Comparison of ENCODE assay signal across 8 cellular contexts in the genomic region with DNA sequence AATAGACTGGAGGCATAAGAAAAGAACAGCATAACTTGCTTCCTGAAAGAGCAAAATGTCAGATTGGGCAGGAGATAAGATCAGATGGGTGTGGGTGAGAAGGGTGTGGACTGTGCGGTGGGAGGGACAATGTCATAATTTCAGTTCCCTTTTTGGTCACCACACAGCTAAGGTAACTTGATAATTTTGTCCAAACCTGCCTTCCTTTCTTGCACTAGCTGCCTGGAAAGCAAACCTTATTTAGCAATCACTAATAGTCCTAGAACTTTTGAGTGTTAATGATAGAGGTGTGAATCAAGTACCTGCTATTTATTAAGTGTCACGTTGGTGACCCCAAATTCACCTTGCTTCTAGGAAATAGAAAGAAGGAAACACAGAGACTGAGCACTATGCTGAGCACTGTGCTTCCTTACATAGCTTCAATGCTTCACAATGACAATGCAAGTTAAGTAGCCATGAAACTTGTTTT.
DNase-seq lines count a peak whose midpoint lies in the region; ATAC-seq and TF ChIP-seq lines count a peak whose summit lies in the region.

No MANE protein-coding gene starts in this region.

- peaks cover 18% of the 10 kb centered on the region for H3K4me1 ChIP-seq in BLaER1
- no peaks in the 10 kb centered on the region for H3K4me1 ChIP-seq in gastrocnemius medialis

- H3K36me3 ChIP-seq in BLaER1 = no peaks in the 10 kb centered on the region
- H3K36me3 ChIP-seq in gastrocnemius medialis = no peaks in the 10 kb centered on the region

- TF ChIP-seq POLR2A in gastrocnemius medialis (IDR thresholded peaks at IDR 0.05) = no peak

- H3K4me2 ChIP-seq in BLaER1 = peak overlapping the region; percentile 6; the same call in 1 of the 2 replicates

- no peak for TF ChIP-seq CTCF in gastrocnemius medialis (IDR thresholded peaks at IDR 0.05 in 4 of 5, conservative IDR thresholded peaks at IDR 0.05 in 1 of 5)

- H4K20me1 ChIP-seq in BLaER1 = no peaks in the 10 kb centered on the region

- H3K9me3 ChIP-seq in BLaER1 (no peaks in the 10 kb centered on the region), gastrocnemius medialis (no peaks in the 10 kb centered on the region)

- H3K27ac ChIP-seq in BLaER1 (no peak overlapping the region), gastrocnemius medialis (no peak overlapping the region)

- peak; percentile 88 for ATAC-seq in GM19395 (IDR thresholded peaks at IDR 0.05; ENCODE audit: unreplicated experiment)
- peak; percentile 84 for ATAC-seq in HG03439 (IDR thresholded peaks at IDR 0.05; ENCODE audit: unreplicated experiment)
- no peak for ATAC-seq in gastrocnemius medialis

- in situ Hi-C loops in gastrocnemius medialis (cut with MboI; ENCODE audit: low sequenced_read_pairs in 4 of 4) = no loop called here

- H3K9ac ChIP-seq in BLaER1 = no peak overlapping the region

- H3K4me3 ChIP-seq in BLaER1 (no peak overlapping the region), gastrocnemius medialis (no peak overlapping the region)

- intact Hi-C loops in gastrocnemius medialis (cut with DNase I; ENCODE audit: low total_unique reads) = no loop called here

- DNase-seq in activated CD4-positive, alpha-beta T cell treated with anti-CD3 and anti-CD28 coated beads, Interleukin-2, amount 50 U/mL, for 48 hours = peak; percentile 26 to 49
- peak; percentile 13 for DNase-seq in stimulated activated CD4-positive, alpha-beta T cell treated with anti-CD3 and anti-CD28 coated beads, Interleukin-2, amount 100 ng/mL, for 4 hours (ENCODE audit: low read depth)
- no peak for DNase-seq in gastrocnemius medialis
- no peak for DNase-seq in SW 1271 (lab: John Stamatoyannopoulos, UW)
- no peak for DNase-seq in HT-29 (ENCODE audit: low spot score)

- H3K27me3 ChIP-seq in BLaER1 (no peaks in the 10 kb centered on the region), gastrocnemius medialis (no peaks in the 10 kb centered on the region)

Comparison
In these comparisons a context has a peak if more than half of its experiments do, and no peak if none do; other contexts are left out.
1. ATAC-seq: peak in GM19395 (single experiment) and HG03439 (single experiment); none in gastrocnemius medialis (0 of 2).
2. DNase-seq: peak in activated CD4-positive, alpha-beta T cell treated with anti-CD3 and anti-CD28 coated beads, Interleukin-2, amount 50 U/mL, for 48 hours (2 of 2) and stimulated activated CD4-positive, alpha-beta T cell treated with anti-CD3 and anti-CD28 coated beads, Interleukin-2, amount 100 ng/mL, for 4 hours (single experiment); none in gastrocnemius medialis (0 of 2), SW 1271 (0 of 2) and HT-29 (single experiment).